In the genomic region with DNA sequence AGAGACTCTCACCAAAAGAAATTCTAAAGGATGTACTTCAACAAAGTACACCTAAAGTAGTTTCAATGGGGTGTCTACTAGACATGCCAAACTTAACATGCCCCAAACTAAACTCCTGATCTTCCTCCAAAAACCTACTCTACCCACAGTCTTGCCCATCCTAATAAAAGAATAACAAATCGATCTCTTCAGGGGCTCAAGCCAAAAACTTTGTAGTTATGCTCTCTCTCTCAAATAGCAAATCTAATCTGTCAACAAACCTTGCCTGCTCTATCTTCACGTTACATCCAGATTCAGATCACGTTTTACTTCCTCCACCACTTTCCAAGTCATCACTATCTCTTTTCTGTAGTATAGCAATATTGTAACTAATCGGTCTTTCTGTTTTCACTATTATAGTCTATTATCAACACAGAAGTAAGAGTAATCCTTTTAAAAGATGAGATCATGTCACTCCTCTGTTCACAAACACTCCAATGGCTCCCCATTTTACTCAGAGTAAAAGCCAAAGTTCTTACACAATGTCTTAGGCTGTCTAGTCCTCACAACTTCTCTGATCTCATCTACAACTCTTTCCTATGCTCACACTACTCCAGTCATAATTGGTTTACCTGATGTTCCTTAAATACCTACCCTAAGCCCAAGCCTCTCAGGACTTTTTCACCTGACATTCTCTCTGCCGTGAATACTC, we compare ENCODE assay signal across 12 cellular contexts.
DNase-seq lines count a peak whose midpoint lies in the region; ATAC-seq, FAIRE-seq and TF ChIP-seq lines count a peak whose summit lies in the region.
"Had no signal": no experiment of that assay in that cellular context is flagged by ENCODE, and none has a peak within 500 bp of the region (broad histone marks: within the 10 kb centered on the region; RNA-seq: fewer than 3 reads in every experiment).

No MANE protein-coding gene starts in this region.

- peak; percentile 23 for ATAC-seq in esophagus mucosa
- peak in 3 of 4 donors; percentile 14 to 28 (median 21) for ATAC-seq in pancreas
- no peak for ATAC-seq in HG02763 (IDR thresholded peaks at IDR 0.05; ENCODE audit: unreplicated experiment)

- H3K27ac Mint-ChIP-seq in CD4-positive, alpha-beta memory T cell: peak overlapping the region in 5 of 7 donors; percentile 1 to 69 (median 52)
- H3K27ac Mint-ChIP-seq in mesothelial cell of epicardium: no peak overlapping the region

- H3K27me3 Mint-ChIP-seq in CD4-positive, alpha-beta memory T cell: no peaks in the 10 kb centered on the region
- H3K27me3 Mint-ChIP-seq in mesothelial cell of epicardium (ENCODE audit: low read depth): no peaks in the 10 kb centered on the region

- no peaks in the 10 kb centered on the region for H3K9me3 Mint-ChIP-seq in CD4-positive, alpha-beta memory T cell
- H3K9me3 Mint-ChIP-seq in mesothelial cell of epicardium: no peaks in the 10 kb centered on the region

- POLR2A ChIA-PET in CD4-positive, alpha-beta memory T cell (lab: Charles Lee; ENCODE audit: partially characterized antibody): no interaction called here

- peaks cover 14% of the 10 kb centered on the region for H3K4me1 ChIP-seq in CD4-positive, alpha-beta memory T cell (ENCODE audit: insufficient read depth, low read length)
- H3K4me1 ChIP-seq in pancreas: peaks cover 15 to 41% (median 18%) of the 10 kb centered on the region in 3 donors
- H3K4me1 ChIP-seq: BLaER1 had no signal

- H3K4me1 Mint-ChIP-seq in CD4-positive, alpha-beta memory T cell: peaks cover 24 to 53% (median 27%) of the 10 kb centered on the region in 4 donors
- peaks cover 15% of the 10 kb centered on the region for H3K4me1 Mint-ChIP-seq in mesothelial cell of epicardium

- H3K27ac ChIP-seq in CD4-positive, alpha-beta memory T cell (ENCODE audit: low read depth, low read length): no peak overlapping the region
- peak overlapping the region in 3 of 4 donors; percentile 7 to 82 (median 80) for H3K27ac ChIP-seq in pancreas
- H3K27ac ChIP-seq: BLaER1 had no signal

- 55 to 60% methylated on average over 5 of the region's 5 CpGs for WGBS in pancreas, 2 donors

- no peaks in the 10 kb centered on the region for H3K27me3 ChIP-seq in CD4-positive, alpha-beta memory T cell (ENCODE audit: insufficient read depth, low read length)
- no peaks in the 10 kb centered on the region for H3K27me3 ChIP-seq in pancreas
- H3K27me3 ChIP-seq: BLaER1 had no signal

- no peaks in the 10 kb centered on the region for H3K9me3 ChIP-seq in CD4-positive, alpha-beta memory T cell (ENCODE audit: control insufficient read depth in 1 of 2, low read length in 2 of 2)
- H3K9me3 ChIP-seq in pancreas: no peaks in the 10 kb centered on the region
- H3K9me3 ChIP-seq: BLaER1 had no signal

- peaks cover 16 to 18% of the 10 kb centered on the region in 2 donors for H3K36me3 Mint-ChIP-seq in CD4-positive, alpha-beta memory T cell
- H3K36me3 Mint-ChIP-seq in mesothelial cell of epicardium: peaks cover 10% of the 10 kb centered on the region

- DNase-seq in CD4-positive, alpha-beta memory T cell: no peak
- peak; percentile 7 for DNase-seq in LHCN-M2 (ENCODE audit: low read depth)
- no peak for DNase-seq in pancreas
- no peak for DNase-seq in mesothelial cell of epicardium (ENCODE audit: low spot score in 2 of 2, unreplicated experiment in 2 of 2)
- DNase-seq in RPMI8226: no peak
- DNase-seq in NCI-H526 (lab: John Stamatoyannopoulos, UW): no peak
- DNase-seq: islet precursor cell, NCI-H1105 treated with DMSO at 0.1 percent for 48 hours, NCI-H510A treated with DMSO at 0.1 percent for 48 hours had no signal

- no peaks in the 10 kb centered on the region for H3K36me3 ChIP-seq in CD4-positive, alpha-beta memory T cell (ENCODE audit: insufficient read depth, low read length)
- H3K36me3 ChIP-seq in pancreas: no peaks in the 10 kb centered on the region

- CTCF ChIA-PET in CD4-positive, alpha-beta memory T cell (lab: Charles Lee; ENCODE audit: partially characterized antibody): no interaction called here

- intact Hi-C loops in CD4-positive, alpha-beta memory T cell (cut with micrococcal nuclease): no loop called here
- intact Hi-C loops in pancreas (cut with DNase I): no loop called here

- H3K4me3 Mint-ChIP-seq in CD4-positive, alpha-beta memory T cell: no peak overlapping the region
- no peak overlapping the region for H3K4me3 Mint-ChIP-seq in mesothelial cell of epicardium

- TF ChIP-seq CTCF in pancreas (IDR thresholded peaks at IDR 0.05) (no peak), mesothelial cell of epicardium (IDR thresholded peaks at IDR 0.05; ENCODE audit: unreplicated experiment) (no peak)

- no peak overlapping the region for H3K4me3 ChIP-seq in CD4-positive, alpha-beta memory T cell (ENCODE audit: low read length in 2 of 2)
- H3K4me3 ChIP-seq in pancreas: no peak overlapping the region
- H3K4me3 ChIP-seq: BLaER1 had no signal

- no peak for FAIRE-seq in pancreas (lab: Jason Lieb, UNC)
